Comparison of ENCODE assay signal across 25 cellular contexts in genomic region chr11:128867277-128867676, GRCh38. TPM values are rescaled to one million over a fixed set of nuclear protein-coding genes. Genes with fewer than 3 reads are reported as not detected.
DNase-seq lines count a peak whose midpoint lies in the region; ATAC-seq and TF ChIP-seq lines count a peak whose summit lies in the region.
"Had no signal": no experiment of that assay in that cellular context is flagged by ENCODE, and none has a peak within 500 bp of the region (broad histone marks: within the 10 kb centered on the region; RNA-seq: fewer than 3 reads in every experiment).

Gene KCNJ1, minus strand, starts transcription at chr11:128867296. Its CDS starts 27,053 bp downstream, at chr11:128840243.

- H3K27me3 Mint-ChIP-seq in activated CD4-positive, alpha-beta T cell treated with anti-CD3 and anti-CD28 coated beads for 36 hours = no peaks in the 10 kb centered on the region
- no peaks in the 10 kb centered on the region for H3K27me3 Mint-ChIP-seq in CD8-positive, alpha-beta T cell (ENCODE audit: low read depth)

- no peaks in the 10 kb centered on the region for H3K36me3 ChIP-seq in CD8-positive, alpha-beta T cell (ENCODE audit: insufficient read depth, low read length)
- H3K36me3 ChIP-seq in PC-3 (ENCODE audit: low read depth, low read length) = no peaks in the 10 kb centered on the region
- H3K36me3 ChIP-seq: BLaER1 treated with 17β-estradiol and CSF1 and Interleukin-3, amounts not matched to agents 10 nM and 100 nM; cardiac muscle cell; prostate gland had no signal

- H3F3A ChIP-seq in PC-3 (ENCODE audit: low read length, unreplicated experiment) = no peaks in the 10 kb centered on the region

- POLR2A ChIA-PET in activated CD4-positive, alpha-beta T cell treated with anti-CD3 and anti-CD28 coated beads for 36 hours (lab: Charles Lee) = interaction anchor here (0.5 kb wide), 1 partner anchor 636 kb away, joined by 3 read pairs; no protein-coding TSS in a partner anchor
- POLR2A ChIA-PET in CD8-positive, alpha-beta T cell (lab: Charles Lee) = interaction anchor here (1.8 kb wide), 1 partner anchor 22 kb away, joined by 7 read pairs; no protein-coding TSS in a partner anchor
- POLR2A ChIA-PET in PC-3 (lab: Charles Lee; ENCODE audit: unreplicated experiment) = no interaction called here

- H3K27ac ChIP-seq in CD8-positive, alpha-beta T cell (ENCODE audit: low read depth, low read length) = no peak within 1 kb of the TSS
- H3K27ac ChIP-seq in PC-3 (ENCODE audit: low read length) = no peak within 1 kb of the TSS
- H3K27ac ChIP-seq: BLaER1 treated with 17β-estradiol and CSF1 and Interleukin-3, amounts not matched to agents 10 nM and 100 nM; cardiac muscle cell; dorsolateral prefrontal cortex; prostate gland; skin epidermis had no signal

- H3K79me2 ChIP-seq in PC-3 (ENCODE audit: low read length) = no peaks in the 10 kb centered on the region

- no peaks in the 10 kb centered on the region for H3K4me1 Mint-ChIP-seq in activated CD4-positive, alpha-beta T cell treated with anti-CD3 and anti-CD28 coated beads for 36 hours
- no peaks in the 10 kb centered on the region for H3K4me1 Mint-ChIP-seq in CD8-positive, alpha-beta T cell (ENCODE audit: low read depth)

- CTCF ChIA-PET in activated CD4-positive, alpha-beta T cell treated with anti-CD3 and anti-CD28 coated beads for 36 hours (lab: Charles Lee) = interaction anchor here (0.6 to 2.4 kb wide), 3 partner anchors 131 to 710 kb away, joined by 3 to 9 read pairs (median 3); no protein-coding TSS in a partner anchor
- CTCF ChIA-PET in CD8-positive, alpha-beta T cell (lab: Charles Lee) = interaction anchor here (1.0 to 1.6 kb wide), 3 partner anchors 22 to 91 kb away, joined by 3 to 5 read pairs (median 3); no protein-coding TSS in a partner anchor
- CTCF ChIA-PET in PC-3 (lab: Charles Lee) = no interaction called here

- ATAC-seq in activated CD4-positive, alpha-beta T cell treated with anti-CD3 and anti-CD28 coated beads for 36 hours = peak; percentile 35
- ATAC-seq in CD8-positive, alpha-beta T cell = peak; percentile 15
- ATAC-seq in PC-3 = 0 out of 2 replicates have a peak, but pooled peaks have one; percentile 20

- no peak within 1 kb of the TSS for H3K4me2 ChIP-seq in PC-3 (ENCODE audit: low read length)
- H3K4me2 ChIP-seq: BLaER1 treated with 17β-estradiol and CSF1 and Interleukin-3, amounts not matched to agents 10 nM and 100 nM had no signal

- no peak for TF ChIP-seq CTCF in CD8-positive, alpha-beta T cell (IDR thresholded peaks at IDR 0.05)
- TF ChIP-seq CTCF in PC-3 (conservative IDR thresholded peaks at IDR 0.05; ENCODE audit: low read depth, low read length) = no peak

- no peak within 1 kb of the TSS for H3K27ac Mint-ChIP-seq in activated CD4-positive, alpha-beta T cell treated with anti-CD3 and anti-CD28 coated beads for 36 hours
- no peak within 1 kb of the TSS for H3K27ac Mint-ChIP-seq in CD8-positive, alpha-beta T cell

- H3K9me3 Mint-ChIP-seq in activated CD4-positive, alpha-beta T cell treated with anti-CD3 and anti-CD28 coated beads for 36 hours (ENCODE audit: low read depth) = no peaks in the 10 kb centered on the region
- no peaks in the 10 kb centered on the region for H3K9me3 Mint-ChIP-seq in CD8-positive, alpha-beta T cell

- H3K36me3 Mint-ChIP-seq in activated CD4-positive, alpha-beta T cell treated with anti-CD3 and anti-CD28 coated beads for 36 hours (ENCODE audit: low read depth) = no peaks in the 10 kb centered on the region
- H3K36me3 Mint-ChIP-seq in CD8-positive, alpha-beta T cell = no peaks in the 10 kb centered on the region

- no peak within 1 kb of the TSS for H3K4me3 ChIP-seq in CD8-positive, alpha-beta T cell (ENCODE audit: low read depth, low read length)
- H3K4me3 ChIP-seq in PC-3 (ENCODE audit: low read length) = no peak within 1 kb of the TSS
- H3K4me3 ChIP-seq: BLaER1 treated with 17β-estradiol and CSF1 and Interleukin-3, amounts not matched to agents 10 nM and 100 nM; cardiac muscle cell; dorsolateral prefrontal cortex; prostate gland; skin epidermis had no signal

- peak; percentile 52 for DNase-seq in activated CD4-positive, alpha-beta T cell treated with anti-CD3 and anti-CD28 coated beads for 36 hours
- DNase-seq in activated CD4-positive, alpha-beta T cell treated with anti-CD3 and anti-CD28 coated beads for 1 hour = no peak
- DNase-seq in CD8-positive, alpha-beta T cell = no peak
- DNase-seq in PC-3 (peak; percentile 62), left kidney (ENCODE audit: low read depth, low spot score) (peak; percentile 33), NCI-H345 (lab: John Stamatoyannopoulos, UW) (no peak), foreskin melanocyte (no peak), NCI-H1105 treated with DMSO at 0.1 percent for 48 hours (lab: John Stamatoyannopoulos, UW) (no peak)
- DNase-seq: activated T-cell treated with anti-CD3 and anti-CD28 coated beads, Interleukin-2, amount 50 U/mL, for 48 hours; amniotic stem cell; dorsolateral prefrontal cortex; GF-D8; H7; Karpas-422; NCI-H1105; NCI-H2107; stimulated activated CD4-positive, alpha-beta T cell treated with anti-CD3 and anti-CD28 coated beads, Interleukin-4, amount 100 ng/mL, for 24 hours had no signal

- no peaks in the 10 kb centered on the region for H3K9me3 ChIP-seq in CD8-positive, alpha-beta T cell (ENCODE audit: low read length)
- H3K9me3 ChIP-seq in PC-3 (ENCODE audit: low read length) = no peaks in the 10 kb centered on the region
- H3K9me3 ChIP-seq: BLaER1 treated with 17β-estradiol and CSF1 and Interleukin-3, amounts not matched to agents 10 nM and 100 nM; prostate gland had no signal

- no peaks in the 10 kb centered on the region for H3K27me3 ChIP-seq in CD8-positive, alpha-beta T cell (ENCODE audit: insufficient read depth, low read length)
- H3K27me3 ChIP-seq in PC-3 (ENCODE audit: low read length) = no peaks in the 10 kb centered on the region
- H3K27me3 ChIP-seq: BLaER1 treated with 17β-estradiol and CSF1 and Interleukin-3, amounts not matched to agents 10 nM and 100 nM had no signal

- H3K9ac ChIP-seq in PC-3 (ENCODE audit: low read length) = no peak within 1 kb of the TSS
- H3K9ac ChIP-seq: BLaER1 treated with 17β-estradiol and CSF1 and Interleukin-3, amounts not matched to agents 10 nM and 100 nM had no signal

- BruUV-seq in PC-3 (replicated peaks; lab: Mats Ljungman, UMichigan) = no TSS peak

- H3K9me2 ChIP-seq in PC-3 (replicated peaks; ENCODE audit: low read length) = no peaks in the 10 kb centered on the region

- no peaks in the 10 kb centered on the region for H3K4me1 ChIP-seq in CD8-positive, alpha-beta T cell (ENCODE audit: insufficient read depth, low read length)
- H3K4me1 ChIP-seq in PC-3 (ENCODE audit: insufficient read depth, low read length) = peaks cover 27% of the 10 kb centered on the region
- H3K4me1 ChIP-seq: prostate gland had no signal

- H2AFZ ChIP-seq in PC-3 (ENCODE audit: low read length) = no peak within 1 kb of the TSS

- H3K4me3 Mint-ChIP-seq in activated CD4-positive, alpha-beta T cell treated with anti-CD3 and anti-CD28 coated beads for 36 hours = no peak within 1 kb of the TSS
- H3K4me3 Mint-ChIP-seq in CD8-positive, alpha-beta T cell = no peak within 1 kb of the TSS
- H3K4me3 Mint-ChIP-seq: neural crest cell had no signal

- H4K20me1 ChIP-seq in PC-3 (ENCODE audit: low read length) = no peaks in the 10 kb centered on the region
- H4K20me1 ChIP-seq: BLaER1 treated with 17β-estradiol and CSF1 and Interleukin-3, amounts not matched to agents 10 nM and 100 nM had no signal

- intact Hi-C loops in activated CD4-positive, alpha-beta T cell treated with anti-CD3 and anti-CD28 coated beads for 36 hours (cut with DNase I, micrococcal nuclease) = no loop called here
- intact Hi-C loops in CD8-positive, alpha-beta T cell (cut with DNase I, micrococcal nuclease) = no loop called here
- intact Hi-C loops in PC-3 (cut with micrococcal nuclease) = no loop called here

RNA-seq across cellular contexts. Expression of gene KCNJ1, which starts in this region (rescaled TPM):
- total RNA-seq in activated CD4-positive, alpha-beta T cell treated with anti-CD3 and anti-CD28 coated beads for 36 hours = not detected
- not detected for total RNA-seq in CD8-positive, alpha-beta T cell
- not detected in 2 replicates for total RNA-seq in PC-3 (2014; rRNA removed)
- total RNA-seq: A673; cardiac muscle cell; HT-29; neural crest cell; prostate gland; T-helper 2 cell treated with Interferon-gamma antibody and Interleukin-4, amounts not matched to agents 100 ng/mL and 5 ng/mL, for 36 hours had no signal

Comparison
In these comparisons a context has a peak if more than half of its experiments do, and no peak if none do; other contexts are left out.
1. Peak in DNase-seq and ATAC-seq in activated CD4-positive, alpha-beta T cell treated with anti-CD3 and anti-CD28 coated beads for 36 hours; RNA of the gene not detected or under 1 TPM.
2. Peak in ATAC-seq in CD8-positive, alpha-beta T cell; RNA of the gene not detected or under 1 TPM.
3. Peak in DNase-seq and ATAC-seq in PC-3; RNA of the gene not detected or under 1 TPM.